ENCODE assay signal across 12 cellular contexts in genomic region chr4:144709159-144709558, GRCh38.
A peak's percentile ranks its signal among the peaks of the same experiment; 100 is the strongest.
DNase-seq lines count a peak whose midpoint lies in the region; ATAC-seq and TF ChIP-seq lines count a peak whose summit lies in the region.
"Had no signal": no experiment of that assay in that cellular context is flagged by ENCODE, and none has a peak within 500 bp of the region (broad histone marks: within the 10 kb centered on the region; RNA-seq: fewer than 3 reads in every experiment).

No MANE protein-coding gene starts in this region.

- H3K27me3 ChIP-seq in left lung = no peaks in the 10 kb centered on the region

- H3K27ac Mint-ChIP-seq in endothelial cell (ENCODE audit: unreplicated experiment) = no peak overlapping the region
- H3K27ac Mint-ChIP-seq: activated CD4-positive, alpha-beta T cell treated with anti-CD3 and anti-CD28 coated beads, Interleukin-2, amount 10 ng/mL, durations not matched to agents 7 days and 5 days; stimulated activated effector memory CD8-positive, alpha-beta T cell treated with anti-CD3 and anti-CD28 coated beads, Interleukin-12 subunit alpha, Interleukin-12 subunit beta, amount 100 ng/mL, for 72 hours had no signal

- H3K4me1 Mint-ChIP-seq in endothelial cell (ENCODE audit: unreplicated experiment) = peaks cover 7% of the 10 kb centered on the region
- H3K4me1 Mint-ChIP-seq: activated CD4-positive, alpha-beta T cell treated with anti-CD3 and anti-CD28 coated beads, Interleukin-2, amount 10 ng/mL, durations not matched to agents 7 days and 5 days; CD14-positive monocyte; stimulated activated effector memory CD8-positive, alpha-beta T cell treated with anti-CD3 and anti-CD28 coated beads, Interleukin-12 subunit alpha, Interleukin-12 subunit beta, amount 100 ng/mL, for 72 hours had no signal

- H3K27ac ChIP-seq in cingulate gyrus (ENCODE audit: low read depth, low read length) (peak overlapping the region; percentile 67), left lung (no peak overlapping the region)

- H3K4me1 ChIP-seq in mucosa of descending colon (ENCODE audit: low read depth) = no peaks in the 10 kb centered on the region
- H3K4me1 ChIP-seq in left lung = no peaks in the 10 kb centered on the region

- H3K9me3 ChIP-seq in mucosa of descending colon (no peaks in the 10 kb centered on the region), left lung (no peaks in the 10 kb centered on the region)

- H3K36me3 Mint-ChIP-seq in endothelial cell (ENCODE audit: low read depth, unreplicated experiment) = no peaks in the 10 kb centered on the region
- H3K36me3 Mint-ChIP-seq: CD14-positive monocyte; stimulated activated effector memory CD8-positive, alpha-beta T cell treated with anti-CD3 and anti-CD28 coated beads, Interleukin-12 subunit alpha, Interleukin-12 subunit beta, amount 100 ng/mL, for 72 hours had no signal

- H3K4me3 ChIP-seq in mucosa of descending colon (no peak overlapping the region), left lung (no peak overlapping the region)

- ATAC-seq in mucosa of descending colon = peak; percentile 42
- no peak for ATAC-seq in left lung
- ATAC-seq: stimulated activated effector memory CD8-positive, alpha-beta T cell treated with anti-CD3 and anti-CD28 coated beads, Interleukin-12 subunit alpha, Interleukin-12 subunit beta, amount 100 ng/mL, for 72 hours had no signal

- peak; percentile 93 for DNase-seq in Daoy (ENCODE audit: low read depth)
- peak; percentile 89 for DNase-seq in M059J (ENCODE audit: low read depth)
- no peak for DNase-seq in mucosa of descending colon
- no peak for DNase-seq in NCI-H748 treated with DMSO at 0.1 percent for 48 hours (lab: John Stamatoyannopoulos, UW)
- DNase-seq in left lung = no peak
- DNase-seq in endothelial cell (ENCODE audit: low spot score) = no peak
- no peak for DNase-seq in NCI-H1930 (lab: John Stamatoyannopoulos, UW)
- DNase-seq: activated CD4-positive, alpha-beta T cell treated with anti-CD3 and anti-CD28 coated beads, Interleukin-2, amount 10 ng/mL, durations not matched to agents 7 days and 5 days; NCI-H1694 had no signal

- intact Hi-C loops in mucosa of descending colon (cut with DNase I, micrococcal nuclease) (no loop called here), left lung (cut with DNase I) (no loop called here)

- no peaks in the 10 kb centered on the region for H3K27me3 Mint-ChIP-seq in endothelial cell (ENCODE audit: unreplicated experiment)
- H3K27me3 Mint-ChIP-seq: activated CD4-positive, alpha-beta T cell treated with anti-CD3 and anti-CD28 coated beads, Interleukin-2, amount 10 ng/mL, durations not matched to agents 7 days and 5 days had no signal

- no peaks in the 10 kb centered on the region for H3K9me3 Mint-ChIP-seq in endothelial cell (ENCODE audit: unreplicated experiment)
- H3K9me3 Mint-ChIP-seq: activated CD4-positive, alpha-beta T cell treated with anti-CD3 and anti-CD28 coated beads, Interleukin-2, amount 10 ng/mL, durations not matched to agents 7 days and 5 days had no signal

- no peak overlapping the region for H3K4me3 Mint-ChIP-seq in endothelial cell (ENCODE audit: unreplicated experiment)
- H3K4me3 Mint-ChIP-seq: activated CD4-positive, alpha-beta T cell treated with anti-CD3 and anti-CD28 coated beads, Interleukin-2, amount 10 ng/mL, durations not matched to agents 7 days and 5 days; CD14-positive monocyte; stimulated activated effector memory CD8-positive, alpha-beta T cell treated with anti-CD3 and anti-CD28 coated beads, Interleukin-12 subunit alpha, Interleukin-12 subunit beta, amount 100 ng/mL, for 72 hours had no signal

- TF ChIP-seq CTCF in mucosa of descending colon (IDR thresholded peaks at IDR 0.05) (no peak), left lung (IDR thresholded peaks at IDR 0.05) (no peak), endothelial cell (IDR thresholded peaks at IDR 0.05; ENCODE audit: unreplicated experiment) (no peak)

- H3K36me3 ChIP-seq in mucosa of descending colon (ENCODE audit: low read depth) = no peaks in the 10 kb centered on the region
- no peaks in the 10 kb centered on the region for H3K36me3 ChIP-seq in left lung

Comparison
In these comparisons a context has a peak if more than half of its experiments do, and no peak if none do; other contexts are left out.
1. DNase-seq: peak in Daoy (single experiment) and M059J (single experiment); none in mucosa of descending colon (0 of 3), NCI-H748 treated with DMSO at 0.1 percent for 48 hours (single experiment), left lung (0 of 2), endothelial cell (single experiment) and NCI-H1930 (0 of 2).